In genomic region chr12:56468216-56469006, GRCh38 we compare ENCODE assay signal across 8 cellular contexts. TPM values are rescaled to one million over a fixed set of nuclear protein-coding genes. Genes with fewer than 3 reads are reported as not detected.
DNase-seq lines count a peak whose midpoint lies in the region; ATAC-seq and TF ChIP-seq lines count a peak whose summit lies in the region.

Gene SPRYD4, plus strand, starts transcription at chr12:56468578. Its CDS starts 14 bp downstream, at chr12:56468592.

- peaks cover 8% of the 10 kb centered on the region; the same call in 1 of the 2 replicates for H3K79me2 ChIP-seq in H9 (ENCODE audit: insufficient read depth, low read length)

- H3K4me3 ChIP-seq in neuronal stem cell (ENCODE audit: low read length in 2 of 2) (peak within 1 kb of the TSS; percentile 69 to 85), subcutaneous abdominal adipose tissue (ENCODE audit: low read depth in 1 of 5, low read length in 5 of 5) (peak within 1 kb of the TSS; percentile 90 to 99 (median 98))

- H4K8ac ChIP-seq in H9 (replicated peaks; ENCODE audit: insufficient read length, low read depth, low read length) (peak within 1 kb of the TSS; percentile 14), neuronal stem cell (ENCODE audit: low read depth, low read length) (peak within 1 kb of the TSS; percentile 26)

- peaks cover 4% of the 10 kb centered on the region; the same call in 1 of the 2 replicates for H3K4me1 ChIP-seq in ES-I3 (ENCODE audit: insufficient read depth, low read length)
- no peaks in the 10 kb centered on the region; the same call in 1 of the 2 replicates for H3K4me1 ChIP-seq in H9 (ENCODE audit: insufficient read depth, low read length)
- H3K4me1 ChIP-seq in foreskin keratinocyte, result no peaks in the 10 kb centered on the region
- H3K4me1 ChIP-seq in neuronal stem cell (ENCODE audit: control insufficient read depth in 2 of 2, insufficient read depth in 1 of 2, low read depth in 1 of 2, low read length in 2 of 2), result peaks cover 9 to 13% of the 10 kb centered on the region in 2 donors
- peaks cover 0 to 23% (median 18%) of the 10 kb centered on the region in 5 donors for H3K4me1 ChIP-seq in subcutaneous abdominal adipose tissue (ENCODE audit: control insufficient read depth in 5 of 5, insufficient read depth in 5 of 5, low read length in 5 of 5)

- H3K9ac ChIP-seq in ES-I3 (ENCODE audit: low read depth, low read length), result peak within 1 kb of the TSS; percentile 98
- H3K9ac ChIP-seq in H9 (ENCODE audit: extremely low read depth, insufficient read length, low read length), result peak within 1 kb of the TSS; percentile 96
- peak within 1 kb of the TSS; percentile 45 for H3K9ac ChIP-seq in neuronal stem cell (ENCODE audit: low read depth, low read length, poor library complexity)
- H3K9ac ChIP-seq in subcutaneous abdominal adipose tissue (ENCODE audit: low read length in 5 of 5), result peak within 1 kb of the TSS; percentile 89 to 96 (median 92)

- H4K5ac ChIP-seq in H9 (ENCODE audit: insufficient read length, low read depth, low read length), result peak within 1 kb of the TSS; percentile 69

- peak within 1 kb of the TSS; percentile 94 for H3K14ac ChIP-seq in H9 (ENCODE audit: insufficient read depth, low read length)
- no peak within 1 kb of the TSS for H3K14ac ChIP-seq in neuronal stem cell (ENCODE audit: low read length)

- no peak within 1 kb of the TSS for H2BK20ac ChIP-seq in H9 (ENCODE audit: low read depth, low read length, poor library complexity, severe bottlenecking)

- H2BK5ac ChIP-seq in H9 (ENCODE audit: insufficient read length, low read length) (no peak within 1 kb of the TSS), neuronal stem cell (ENCODE audit: low read length) (no peak within 1 kb of the TSS)

- H3K9me3 ChIP-seq in ES-I3 (ENCODE audit: control insufficient read depth, insufficient read depth, low read length) (no peaks in the 10 kb centered on the region), H9 (ENCODE audit: control insufficient read depth, low read depth, low read length) (no peaks in the 10 kb centered on the region), neuronal stem cell (replicated peaks in 1 of 2; ENCODE audit: control insufficient read depth in 2 of 2, insufficient read depth in 1 of 2, low read depth in 1 of 2, low read length in 2 of 2) (no peaks in the 10 kb centered on the region), subcutaneous abdominal adipose tissue (ENCODE audit: control insufficient read depth in 5 of 5, low read length in 5 of 5) (no peaks in the 10 kb centered on the region)

- H3K79me1 ChIP-seq in H9 (ENCODE audit: insufficient read depth, low read depth, low read length, poor library complexity, severe bottlenecking) (no peaks in the 10 kb centered on the region), neuronal stem cell (ENCODE audit: low read depth, low read length) (no peaks in the 10 kb centered on the region)

- H2BK12ac ChIP-seq in H9 (ENCODE audit: insufficient read length, low read depth, low read length), result no peak within 1 kb of the TSS
- peak within 1 kb of the TSS; percentile 14 for H2BK12ac ChIP-seq in neuronal stem cell (ENCODE audit: low read length)

- H2BK15ac ChIP-seq in H9 (ENCODE audit: low read depth, low read length), result no peak within 1 kb of the TSS
- no peak within 1 kb of the TSS for H2BK15ac ChIP-seq in neuronal stem cell (ENCODE audit: low read length)

- H3K36me3 Mint-ChIP-seq in H9 (ENCODE audit: insufficient read depth in 1 of 3, low read depth in 3 of 3), result peaks cover 10 to 42% (median 28%) of the 10 kb centered on the region in 3 experiments; a peak in 6 of 7 replicates

- peak within 1 kb of the TSS; percentile 94 to 99 (median 98) for H3K27ac Mint-ChIP-seq in H9

- peak within 1 kb of the TSS; percentile 94 for H2BK120ac ChIP-seq in H9 (ENCODE audit: low read depth, low read length, poor library complexity, severe bottlenecking)
- H2BK120ac ChIP-seq in neuronal stem cell (ENCODE audit: low read depth, low read length), result no peak within 1 kb of the TSS

- TF ChIP-seq CTCF in H9 (conservative IDR thresholded peaks at IDR 0.05), result peak; percentile 32; the same call in 2 of the 3 replicates
- TF ChIP-seq CTCF in foreskin keratinocyte (conservative IDR thresholded peaks at IDR 0.05), result peak; percentile 68

- TF ChIP-seq POLR2A in Raji (IDR thresholded peaks at IDR 0.05; ENCODE audit: insufficient read depth, low read depth, low read length), result peak; percentile 95

- H4K91ac ChIP-seq in H9 (ENCODE audit: insufficient read length, low read depth, low read length) (peak within 1 kb of the TSS; percentile 44), neuronal stem cell (ENCODE audit: low read depth, low read length, poor library complexity) (no peak within 1 kb of the TSS)

- no peaks in the 10 kb centered on the region for H3K27me3 Mint-ChIP-seq in H9 (ENCODE audit: low read depth)

- peak within 1 kb of the TSS; percentile 94 for H3K4me3 Mint-ChIP-seq in H9

- no peak within 1 kb of the TSS for H3K56ac ChIP-seq in H9 (ENCODE audit: insufficient read length, low read depth, low read length)

- H3K4ac ChIP-seq in H9 (ENCODE audit: low read depth, low read length) (peak within 1 kb of the TSS; percentile 59; the same call in 1 of the 2 replicates), neuronal stem cell (ENCODE audit: low read length) (no peak within 1 kb of the TSS)

- peaks cover 8% of the 10 kb centered on the region for H3K23me2 ChIP-seq in H9 (ENCODE audit: insufficient read length, low read depth, low read length, poor library complexity, severe bottlenecking)

- H2AFZ ChIP-seq in H9 (ENCODE audit: low read length) (no peak within 1 kb of the TSS), neuronal stem cell (ENCODE audit: low read length) (peak within 1 kb of the TSS; percentile 88)

- H2AK5ac ChIP-seq in H9 (ENCODE audit: insufficient read length, low read length) (no peak within 1 kb of the TSS), neuronal stem cell (ENCODE audit: low read depth, low read length) (peak within 1 kb of the TSS; percentile 67)

- H4K20me1 ChIP-seq in H9 (ENCODE audit: control insufficient read depth, insufficient read depth, insufficient read length), result no peaks in the 10 kb centered on the region

- no peak within 1 kb of the TSS for H3K23ac ChIP-seq in H9 (ENCODE audit: insufficient read length, low read depth, low read length)
- H3K23ac ChIP-seq in neuronal stem cell (ENCODE audit: low read depth, low read length, poor library complexity), result peak within 1 kb of the TSS; percentile 22

- ATAC-seq in foreskin keratinocyte, result peak; percentile 91

- H3K4me1 Mint-ChIP-seq in H9, result peaks cover 15 to 21% of the 10 kb centered on the region in 2 experiments

- H3K9me3 Mint-ChIP-seq in H9, result no peaks in the 10 kb centered on the region

- H3T11ph ChIP-seq in H9 (ENCODE audit: low read length), result no peak within 1 kb of the TSS

- H3K27me3 ChIP-seq in H9 (ENCODE audit: insufficient read depth, low read length), result no peaks in the 10 kb centered on the region
- no peaks in the 10 kb centered on the region for H3K27me3 ChIP-seq in foreskin keratinocyte
- no peaks in the 10 kb centered on the region for H3K27me3 ChIP-seq in neuronal stem cell (ENCODE audit: control insufficient read depth in 3 of 3, insufficient read depth in 3 of 3, low read depth in 1 of 3, low read length in 3 of 3)
- no peaks in the 10 kb centered on the region for H3K27me3 ChIP-seq in subcutaneous abdominal adipose tissue (ENCODE audit: control insufficient read depth in 5 of 5, insufficient read depth in 4 of 5, low read length in 5 of 5)

- H3K18ac ChIP-seq in H9 (ENCODE audit: insufficient read length, low read depth, low read length) (peak within 1 kb of the TSS; percentile 88), neuronal stem cell (ENCODE audit: low read length) (peak within 1 kb of the TSS; percentile 13)

- H3K36me3 ChIP-seq in ES-I3 (ENCODE audit: insufficient read depth, low read length) (peaks cover 4% of the 10 kb centered on the region; the same call in 1 of the 2 replicates), neuronal stem cell (replicated peaks in 1 of 2; ENCODE audit: control insufficient read depth in 2 of 2, insufficient read depth in 2 of 2, low read length in 2 of 2) (peaks cover 6 to 40% of the 10 kb centered on the region in 2 donors), subcutaneous abdominal adipose tissue (ENCODE audit: control insufficient read depth in 5 of 5, insufficient read depth in 5 of 5, low read length in 5 of 5) (peaks cover 0 to 5% (median 4%) of the 10 kb centered on the region in 5 donors)

- DNase-seq in H9 (peak; percentile 94), M059J (ENCODE audit: low read depth) (peak; percentile 89), activated gamma-delta T cell (lab: John Stamatoyannopoulos, UW) (peak; percentile 85), foreskin keratinocyte (peak; percentile 64 to 79), neuronal stem cell (ENCODE audit: low spot score) (peak; percentile 84)

- H3K4me2 ChIP-seq in H9 (ENCODE audit: insufficient read depth, insufficient read length, low read length) (peak within 1 kb of the TSS; percentile 85), neuronal stem cell (ENCODE audit: insufficient read depth, low read length, poor library complexity, severe bottlenecking) (peak within 1 kb of the TSS; percentile 59)

- no CpG with 5 or more reads among the region's 43 CpGs for WGBS in H9 (ENCODE audit: extremely low coverage, insufficient read length, low lambda C conversion rate)
- no CpG with 5 or more reads among the region's 43 CpGs for WGBS in neuronal stem cell (ENCODE audit: extremely low coverage in 2 of 2, insufficient read length in 2 of 2, insufficient replicate concordance in 1 of 2), 2 donors

- H3K27ac ChIP-seq in H9 (ENCODE audit: insufficient read length, low read depth, low read length), result no peak within 1 kb of the TSS
- H3K27ac ChIP-seq in foreskin keratinocyte, result peak within 1 kb of the TSS; percentile 83
- no peak within 1 kb of the TSS for H3K27ac ChIP-seq in neuronal stem cell (replicated peaks; ENCODE audit: low read length)
- peak within 1 kb of the TSS; percentile 93 for H3K27ac ChIP-seq in subcutaneous abdominal adipose tissue (ENCODE audit: low read depth, low read length)

RNA-seq across cellular contexts. Expression of gene SPRYD4, which starts in this region (rescaled TPM):
- total RNA-seq in H9 (2021) (4.2 and 4.9 TPM in 2 replicates), foreskin keratinocyte (1.5 and 1.6 TPM in 2 replicates)
- 1.3 and 1.4 TPM in 2 replicates for total RNA-seq in M059J (2014; rRNA removed; shearing (Covaris generic))
- polyA plus RNA-seq in foreskin keratinocyte, result 1.3 and 1.4 TPM in 2 replicates
- polyA plus RNA-seq in neuronal stem cell (2013, experiment 1 of 2), result 1.0 TPM
- 0.97 TPM for polyA plus RNA-seq in neuronal stem cell (2013, experiment 2 of 2)

Comparison
In these comparisons a context has a peak if more than half of its experiments do, and no peak if none do; other contexts are left out.
1. H3K9ac ChIP-seq: peak in every context shown above with its lines; median percentile 98 in ES-I3; 96 in H9; 92 in subcutaneous abdominal adipose tissue; 45 in neuronal stem cell.
2. H3K27ac ChIP-seq: peak in foreskin keratinocyte (single experiment) and subcutaneous abdominal adipose tissue (single experiment); none in H9 (single experiment) and neuronal stem cell (single experiment).
3. Peak in every context shown above with its lines, with median percentiles within 50 percentile points of each other: DNase-seq.